14 cellular contexts compared by ENCODE assay signal in the genomic region with DNA sequence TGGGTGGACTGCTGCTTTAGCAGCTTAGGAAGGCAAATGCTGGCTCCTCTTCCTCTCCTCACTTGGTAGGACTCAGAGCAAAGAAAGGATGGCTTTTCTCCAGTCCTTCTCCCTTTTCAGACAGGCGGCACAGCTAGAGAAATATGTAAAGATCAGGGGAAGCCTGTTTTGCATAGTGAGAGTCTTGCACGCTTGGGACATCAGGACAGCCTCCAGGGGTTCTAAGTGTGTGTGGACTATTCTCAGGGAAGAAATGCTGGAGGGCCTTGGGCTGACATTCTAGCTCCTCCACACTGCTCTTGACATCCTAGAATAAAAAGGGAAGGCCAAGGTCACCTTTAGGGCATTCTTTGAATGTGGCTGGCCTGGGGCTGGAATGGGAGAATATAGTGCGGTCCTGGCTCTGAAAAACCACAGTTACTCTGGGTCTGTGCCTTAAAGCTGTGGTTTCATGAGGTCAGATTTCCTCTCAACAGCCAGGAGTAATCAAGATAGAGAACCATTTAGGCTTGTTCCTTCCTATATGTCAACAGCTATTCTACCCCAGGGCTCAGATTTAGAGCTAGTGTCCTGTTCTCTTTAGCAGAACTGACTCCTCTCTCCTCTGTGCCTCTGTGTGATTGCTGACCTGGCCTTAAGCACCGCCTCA. TPM values are rescaled to one million over a fixed set of nuclear protein-coding genes. Genes with fewer than 3 reads are reported as not detected.
A peak's percentile ranks its signal among the peaks of the same experiment; 100 is the strongest.
DNase-seq lines count a peak whose midpoint lies in the region; ATAC-seq, FAIRE-seq and TF ChIP-seq lines count a peak whose summit lies in the region.
"Had no signal": no experiment of that assay in that cellular context is flagged by ENCODE, and none has a peak within 500 bp of the region (broad histone marks: within the 10 kb centered on the region; RNA-seq: fewer than 3 reads in every experiment).

No MANE protein-coding gene starts in this region.

- H3K4me3 Mint-ChIP-seq in T-helper 2 cell treated with Interferon-gamma antibody and Interleukin-4, amounts not matched to agents 5 μg/mL and 100 μg/mL, for 36 hours = peak overlapping the region; percentile 52
- H3K4me3 Mint-ChIP-seq: activated T-cell treated with anti-CD3 and anti-CD28 coated beads, Interleukin-2, amount 50 U/mL, for 4 hours; HFFc6 had no signal

- 60 to 69% methylated on average over 4 of the region's 4 CpGs for WGBS in pancreas, 2 donors

- H3K36me3 ChIP-seq in mucosa of descending colon (ENCODE audit: low read depth) (no peaks in the 10 kb centered on the region), pancreas (no peaks in the 10 kb centered on the region)
- H3K36me3 ChIP-seq: left ventricle myocardium inferior, sigmoid colon had no signal

- H3K4me1 Mint-ChIP-seq in T-helper 2 cell treated with Interferon-gamma antibody and Interleukin-4, amounts not matched to agents 5 μg/mL and 100 μg/mL, for 36 hours (ENCODE audit: low read depth) = peaks cover 17% of the 10 kb centered on the region

- no peaks in the 10 kb centered on the region for H3K4me1 ChIP-seq in mucosa of descending colon (ENCODE audit: low read depth)
- H3K4me1 ChIP-seq in pancreas = no peaks in the 10 kb centered on the region
- H3K4me1 ChIP-seq: left ventricle myocardium inferior, sigmoid colon had no signal

- no peaks in the 10 kb centered on the region for H3K27me3 ChIP-seq in pancreas

- DNase-seq in GM12865 (ENCODE audit: low read depth) (peak; percentile 10), mucosa of descending colon (no peak), NCI-H774 (lab: John Stamatoyannopoulos, UW) (no peak), GOT3 (lab: John Stamatoyannopoulos, UW) (no peak), pancreas (no peak)
- DNase-seq in T-helper 2 cell treated with Interferon-gamma antibody and Interleukin-4, amounts not matched to agents 5 μg/mL and 100 μg/mL, for 36 hours (ENCODE audit: low spot score) = no peak
- DNase-seq: activated T-cell treated with anti-CD3 and anti-CD28 coated beads, Interleukin-2, amount 50 U/mL, for 4 hours; left ventricle myocardium inferior; Right ventricle myocardium superior; sigmoid colon had no signal

- TF ChIP-seq CTCF in GM12865 (IDR thresholded peaks at IDR 0.05; ENCODE audit: insufficient read depth, low read depth, low read length, missing control alignments) = no peak
- TF ChIP-seq CTCF in mucosa of descending colon (IDR thresholded peaks at IDR 0.05) = no peak
- no peak for TF ChIP-seq CTCF in pancreas (IDR thresholded peaks at IDR 0.05)

- intact Hi-C loops in mucosa of descending colon (cut with DNase I, micrococcal nuclease) (no loop called here), pancreas (cut with DNase I) (no loop called here)

- ATAC-seq in HG03196 (IDR thresholded peaks at IDR 0.05; ENCODE audit: unreplicated experiment) (peak; percentile 51), mucosa of descending colon (peak; percentile 49), GM21576 (IDR thresholded peaks at IDR 0.05; ENCODE audit: unreplicated experiment) (no peak), pancreas (no peak)

- no peaks in the 10 kb centered on the region for H3K36me3 Mint-ChIP-seq in T-helper 2 cell treated with Interferon-gamma antibody and Interleukin-4, amounts not matched to agents 5 μg/mL and 100 μg/mL, for 36 hours (ENCODE audit: low read depth)

- H3K4me3 ChIP-seq in GM12865 (ENCODE audit: low read depth, low read length) (no peak overlapping the region), mucosa of descending colon (no peak overlapping the region), pancreas (no peak overlapping the region)
- H3K4me3 ChIP-seq: left ventricle myocardium inferior, sigmoid colon had no signal

- no peak for FAIRE-seq in pancreas (lab: Jason Lieb, UNC)

- H3K27ac Mint-ChIP-seq in T-helper 2 cell treated with Interferon-gamma antibody and Interleukin-4, amounts not matched to agents 5 μg/mL and 100 μg/mL, for 36 hours = peak overlapping the region; percentile 55
- H3K27ac Mint-ChIP-seq: HFFc6 had no signal

- no peak overlapping the region for H3K27ac ChIP-seq in pancreas
- H3K27ac ChIP-seq: epithelial cell of prostate, left ventricle myocardium inferior, sigmoid colon had no signal

- no peaks in the 10 kb centered on the region for H3K9me3 Mint-ChIP-seq in T-helper 2 cell treated with Interferon-gamma antibody and Interleukin-4, amounts not matched to agents 5 μg/mL and 100 μg/mL, for 36 hours
- H3K9me3 Mint-ChIP-seq: activated T-cell treated with anti-CD3 and anti-CD28 coated beads, Interleukin-2, amount 50 U/mL, for 4 hours; HFFc6 had no signal

- H3K27me3 Mint-ChIP-seq in T-helper 2 cell treated with Interferon-gamma antibody and Interleukin-4, amounts not matched to agents 5 μg/mL and 100 μg/mL, for 36 hours (ENCODE audit: low read depth) = no peaks in the 10 kb centered on the region

- H3K9me3 ChIP-seq in mucosa of descending colon (no peaks in the 10 kb centered on the region), pancreas (no peaks in the 10 kb centered on the region)
- H3K9me3 ChIP-seq: left ventricle myocardium inferior, sigmoid colon had no signal

RNA-seq across cellular contexts. Expression of a gene that starts 24.3 kb away (rescaled TPM):
- total RNA-seq in mucosa of descending colon (1 to 10 TPM in 2 of 3 donors, under 1 TPM in 1; 0.32 to 3.3 (median 1.6) TPM), pancreas (under 1 TPM in 2 of 6 donors, not detected in 4; 0.64 to 0.69 TPM)
- under 1 TPM in 1 of 2 donors, not detected in 1; 0.14 TPM for polyA plus RNA-seq in pancreas
- total RNA-seq: HFFc6 had no signal

RNA-seq across cellular contexts. Expression of a gene that starts 41.2 kb away (rescaled TPM):
- total RNA-seq in mucosa of descending colon = 10 to 100 TPM; 43.3 to 64.1 (median 47.1) TPM
- total RNA-seq in pancreas = 10 to 100 TPM; 22.0 to 33.8 (median 28.9) TPM
- 100 to 1,000 TPM in 1 of 2 donors, 10 to 100 TPM in 1; 86.1 to 124 TPM for polyA plus RNA-seq in pancreas

RNA-seq across cellular contexts. Expression of a gene that starts 54.0 kb away (rescaled TPM):
- total RNA-seq in mucosa of descending colon = 100 to 1,000 TPM in 1 of 3 donors, 10 to 100 TPM in 2; 85.9 to 102 (median 86.9) TPM
- total RNA-seq in pancreas = 10 to 100 TPM; 25.4 to 42.9 (median 27.9) TPM
- polyA plus RNA-seq in pancreas = 10 to 100 TPM; 21.8 to 26.9 TPM

RNA-seq across cellular contexts. Expression of a gene that starts 54.3 kb away (rescaled TPM):
- total RNA-seq in mucosa of descending colon (1 to 10 TPM; 2.2 to 3.9 (median 2.6) TPM), pancreas (1 to 10 TPM in 1 of 6 donors, under 1 TPM in 5; 0.47 to 5.6 (median 0.75) TPM)
- 1 to 10 TPM in 1 of 2 donors, under 1 TPM in 1; 0.91 to 1.4 TPM for polyA plus RNA-seq in pancreas

Comparison
In these comparisons a context has a peak if more than half of its experiments do, and no peak if none do; other contexts are left out.
1. ATAC-seq: peak in HG03196 (single experiment) and mucosa of descending colon (single experiment); none in GM21576 (single experiment) and pancreas (0 of 4).